ENCODE assay signal across 11 cellular contexts in the genomic region with DNA sequence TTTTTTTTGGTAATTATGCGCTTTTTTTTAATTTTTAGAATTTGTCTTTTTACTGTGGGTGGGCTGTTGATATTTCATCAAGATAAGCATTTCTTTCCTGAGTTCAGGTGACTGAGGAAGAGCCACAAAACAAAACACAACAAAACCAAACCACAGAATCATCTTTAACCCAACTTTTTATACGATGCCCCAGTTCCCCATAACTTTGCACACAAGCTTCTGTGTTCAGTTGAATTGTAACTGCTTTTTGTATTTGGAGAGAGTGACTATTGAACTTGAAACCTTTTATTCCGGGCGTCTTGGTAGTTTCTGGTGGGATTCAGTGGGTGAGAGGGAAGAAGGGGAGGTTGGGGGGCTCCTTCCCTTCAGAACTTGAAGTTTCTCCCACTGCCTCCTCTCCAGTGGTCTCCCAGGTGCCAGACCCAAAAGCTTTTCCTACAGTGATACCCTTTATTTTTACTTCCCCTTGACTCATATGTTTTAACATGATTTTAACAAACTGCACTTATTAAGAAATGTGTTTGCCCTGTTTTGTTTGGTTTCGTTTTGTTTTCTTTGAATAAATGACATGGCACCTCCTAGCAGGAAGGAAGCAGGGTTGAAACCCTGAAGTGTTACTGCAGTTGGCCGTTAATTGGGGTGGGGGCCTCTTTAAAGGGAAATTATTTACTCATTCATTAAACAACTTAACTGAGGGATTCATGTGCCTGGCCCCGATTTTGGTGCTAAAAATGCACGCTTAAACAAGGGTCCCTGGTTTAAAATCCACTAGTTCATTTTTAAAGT. TPM values are rescaled to one million over a fixed set of nuclear protein-coding genes. Genes with fewer than 3 reads are reported as not detected.
A peak's percentile ranks its signal among the peaks of the same experiment; 100 is the strongest.
DNase-seq lines count a peak whose midpoint lies in the region; ATAC-seq, FAIRE-seq and TF ChIP-seq lines count a peak whose summit lies in the region.
"Had no signal": no experiment of that assay in that cellular context is flagged by ENCODE, and none has a peak within 500 bp of the region (broad histone marks: within the 10 kb centered on the region; RNA-seq: fewer than 3 reads in every experiment).

No MANE protein-coding gene starts in this region.

- intact Hi-C loops in natural killer cell (cut with micrococcal nuclease), result loop anchor here (5.0 to 10.0 kb wide), 2 partner anchors 45 to 482 kb away; a partner anchor contains a TSS
- intact Hi-C loops in pancreas (cut with DNase I), result loop anchor here in 1 of 3 donors (10.0 kb wide), 1 partner anchor 102 kb away; no protein-coding TSS in a partner anchor

- H3K4me3 Mint-ChIP-seq in brain (no peak overlapping the region), natural killer cell (peak overlapping the region; percentile 84)

- peak in 2 of 3 donors; percentile 21 to 25 for ATAC-seq in natural killer cell
- ATAC-seq in pancreas, result no peak
- no peak for ATAC-seq in HG02798 (IDR thresholded peaks at IDR 0.05; ENCODE audit: poor library complexity, unreplicated experiment)

- no peak for TF ChIP-seq CTCF in KMS-11 (conservative IDR thresholded peaks at IDR 0.05; ENCODE audit: low read depth, low read length)
- TF ChIP-seq CTCF in brain (conservative IDR thresholded peaks at IDR 0.05), result no peak
- no peak for TF ChIP-seq CTCF in natural killer cell (IDR thresholded peaks at IDR 0.05)
- no peak for TF ChIP-seq CTCF in pancreas (IDR thresholded peaks at IDR 0.05)

- no peak overlapping the region for H2AFZ ChIP-seq in KMS-11 (ENCODE audit: low read depth)

- H3K9me3 Mint-ChIP-seq in brain, result peaks cover 0 to 5% (median 0%) of the 10 kb centered on the region in 5 experiments
- no peaks in the 10 kb centered on the region for H3K9me3 Mint-ChIP-seq in natural killer cell

- peaks cover 18% of the 10 kb centered on the region for H3K79me2 ChIP-seq in KMS-11 (ENCODE audit: insufficient read depth, low read depth)

- H3K4me1 ChIP-seq in BLaER1, result peaks cover 93% of the 10 kb centered on the region
- peaks cover 52% of the 10 kb centered on the region for H3K4me1 ChIP-seq in KMS-11 (ENCODE audit: low read depth, poor library complexity, severe bottlenecking)
- peaks cover 6 to 25% (median 6%) of the 10 kb centered on the region in 3 donors for H3K4me1 ChIP-seq in pancreas

- H3K27ac ChIP-seq in BLaER1, result peak overlapping the region; percentile 83
- H3K27ac ChIP-seq in KMS-11, result peak overlapping the region; percentile 95
- H3K27ac ChIP-seq in pancreas, result peak overlapping the region in 2 of 4 donors; percentile 88 to 98

- H3K9ac ChIP-seq in BLaER1, result peak overlapping the region; percentile 73
- H3K9ac ChIP-seq in KMS-11, result peak overlapping the region; percentile 58; the same call in 1 of the 2 replicates

- H3K4me2 ChIP-seq in BLaER1 (peak overlapping the region; percentile 97), KMS-11 (peak overlapping the region; percentile 79; the same call in 1 of the 2 replicates)

- peaks cover 58% of the 10 kb centered on the region for H3K36me3 ChIP-seq in BLaER1
- H3K36me3 ChIP-seq in KMS-11 (ENCODE audit: insufficient read depth), result peaks cover 8% of the 10 kb centered on the region; the same call in 1 of the 2 replicates
- H3K36me3 ChIP-seq in pancreas, result peaks cover 7 to 46% (median 38%) of the 10 kb centered on the region in 3 donors
- H3K36me3 ChIP-seq: ovary had no signal

- H3K27me3 Mint-ChIP-seq in brain (peaks cover 5% of the 10 kb centered on the region), natural killer cell (ENCODE audit: low read depth in 2 of 2) (no peaks in the 10 kb centered on the region)

- H3K27ac Mint-ChIP-seq in brain (peak overlapping the region in 4 of 5 experiments; percentile 13 to 86 (median 64)), natural killer cell (peak overlapping the region; percentile 91 to 94)

- H3K4me3 ChIP-seq in BLaER1, result peak overlapping the region; percentile 18
- H3K4me3 ChIP-seq in KMS-11 (IDR thresholded peaks at IDR 0.05; ENCODE audit: insufficient read depth, low read depth, low read length), result no peak overlapping the region
- no peak overlapping the region for H3K4me3 ChIP-seq in pancreas
- H3K4me3 ChIP-seq: ovary had no signal

- H3K9me3 ChIP-seq in BLaER1 (no peaks in the 10 kb centered on the region), pancreas (no peaks in the 10 kb centered on the region)
- H3K9me3 ChIP-seq: ovary had no signal

- peaks cover 46% of the 10 kb centered on the region for H3K36me3 Mint-ChIP-seq in brain
- no peaks in the 10 kb centered on the region for H3K36me3 Mint-ChIP-seq in natural killer cell

- H3K4me1 Mint-ChIP-seq in brain, result peaks cover 49% of the 10 kb centered on the region
- H3K4me1 Mint-ChIP-seq in natural killer cell, result peaks cover 81 to 82% of the 10 kb centered on the region in 2 donors

- 71 to 74% methylated on average over 8 of the region's 8 CpGs for WGBS in pancreas, 2 donors

- peak; percentile 17 for DNase-seq in natural killer cell
- no peak for DNase-seq in pancreas
- no peak for DNase-seq in activated gamma-delta T cell (lab: John Stamatoyannopoulos, UW)
- no peak for DNase-seq in OCI-M2 (lab: John Stamatoyannopoulos, UW; ENCODE audit: unreplicated experiment)
- DNase-seq: DMS79, NCI-H526 had no signal

- H3K27me3 ChIP-seq in BLaER1 (no peaks in the 10 kb centered on the region), KMS-11 (ENCODE audit: insufficient read depth, low read depth) (no peaks in the 10 kb centered on the region), pancreas (no peaks in the 10 kb centered on the region)
- H3K27me3 ChIP-seq: ovary had no signal

- no peak for FAIRE-seq in pancreas (lab: Jason Lieb, UNC)

- H4K20me1 ChIP-seq in BLaER1 (peaks cover 66% of the 10 kb centered on the region), KMS-11 (ENCODE audit: insufficient read depth) (no peaks in the 10 kb centered on the region)

RNA-seq across cellular contexts. Expression of a gene that starts 2.7 kb away (rescaled TPM):
- polyA plus RNA-seq in brain (ENCODE audit: insufficient read depth, low read depth, low replicate concordance), result 32.4 TPM
- total RNA-seq in natural killer cell, result 10 to 100 TPM; 41.1 to 44.3 (median 44.0) TPM
- total RNA-seq in pancreas, result 10 to 100 TPM in 5 of 6 donors, 1 to 10 TPM in 1; 9.4 to 19.2 (median 13.1) TPM
- 10 to 100 TPM; 11.3 to 12.4 TPM for polyA plus RNA-seq in pancreas

RNA-seq across cellular contexts. Expression of a gene that starts 43.1 kb away (rescaled TPM):
- polyA plus RNA-seq in brain (ENCODE audit: insufficient read depth, low read depth, low replicate concordance) (329 TPM), pancreas (10 to 100 TPM; 49.2 to 63.1 TPM)
- total RNA-seq in natural killer cell (100 to 1,000 TPM; 279 to 360 (median 315) TPM), pancreas (100 to 1,000 TPM in 1 of 6 donors, 10 to 100 TPM in 5; 74.0 to 101 (median 83.8) TPM)

RNA-seq across cellular contexts. Expression of a gene that starts 46.4 kb away (rescaled TPM):
- polyA plus RNA-seq in brain (ENCODE audit: insufficient read depth, low read depth, low replicate concordance) (11.2 TPM), pancreas (1 to 10 TPM; 4.0 to 6.0 TPM)
- total RNA-seq in natural killer cell (100 to 1,000 TPM; 682 to 761 (median 729) TPM), pancreas (10 to 100 TPM in 2 of 6 donors, 1 to 10 TPM in 4; 3.3 to 32.3 (median 6.9) TPM)

RNA-seq across cellular contexts. Expression of a gene that starts 56.7 kb away (rescaled TPM):
- polyA plus RNA-seq in brain (ENCODE audit: insufficient read depth, low read depth, low replicate concordance), result 11.8 TPM
- 10 to 100 TPM; 18.1 to 22.2 (median 18.7) TPM for total RNA-seq in natural killer cell
- total RNA-seq in pancreas, result 1 to 10 TPM; 1.5 to 5.7 (median 2.2) TPM
- 1 to 10 TPM; 4.5 to 7.5 TPM for polyA plus RNA-seq in pancreas

Comparison
In these comparisons a context has a peak if more than half of its experiments do, and no peak if none do; other contexts are left out.
1. ATAC-seq: peak in natural killer cell (2 of 3); none in pancreas (0 of 4) and HG02798 (single experiment).
2. RNA of a gene that starts 46.4 kb away (total RNA-seq): 682 to 761 TPM in natural killer cell; 3.3 to 32.3 TPM in pancreas; every median in the first group is over 10 times any median in the second.